Comparison of ENCODE assay signal across 8 cellular contexts in genomic region chr2:110116033-110116710, GRCh38. TPM values are rescaled to one million over a fixed set of nuclear protein-coding genes. Genes with fewer than 3 reads are reported as not detected.
A peak's percentile ranks its signal among the peaks of the same experiment; 100 is the strongest.
DNase-seq lines count a peak whose midpoint lies in the region; ATAC-seq, FAIRE-seq and TF ChIP-seq lines count a peak whose summit lies in the region.

No MANE protein-coding gene starts in this region.

- no peak overlapping the region for H3K4me2 ChIP-seq in SK-N-SH

- H3K36me3 ChIP-seq in SK-N-SH (replicated peaks in 1 of 2; ENCODE audit: control insufficient read depth in 1 of 2, insufficient read depth in 2 of 2, low read length in 1 of 2) (no peaks in the 10 kb centered on the region), sigmoid colon (no peaks in the 10 kb centered on the region)
- no peaks in the 10 kb centered on the region for H3K36me3 ChIP-seq in CD4-positive, alpha-beta memory T cell (ENCODE audit: insufficient read depth, low read length)

- H3K27me3 ChIP-seq in SK-N-SH (ENCODE audit: insufficient read depth) (no peaks in the 10 kb centered on the region), sigmoid colon (peaks cover 27 to 72% (median 27%) of the 10 kb centered on the region in 3 donors)
- peaks cover 19% of the 10 kb centered on the region for H3K27me3 ChIP-seq in CD4-positive, alpha-beta memory T cell (ENCODE audit: insufficient read depth, low read length)

- H3K4me1 ChIP-seq in SK-N-SH (ENCODE audit: control insufficient read depth in 1 of 2, insufficient read depth in 2 of 2, low read depth in 1 of 2, low read length in 1 of 2) (peaks cover 0 to 8% of the 10 kb centered on the region in 2 experiments; a peak in 3 of 4 replicates), sigmoid colon (peaks cover 0 to 15% (median 12%) of the 10 kb centered on the region in 4 donors)
- no peaks in the 10 kb centered on the region for H3K4me1 ChIP-seq in CD4-positive, alpha-beta memory T cell (ENCODE audit: insufficient read depth, low read length)

- POLR2A ChIA-PET in SK-N-SH (lab: Yijun Ruan, JAX): no interaction called here
- POLR2A ChIA-PET in CD4-positive, alpha-beta memory T cell (lab: Charles Lee; ENCODE audit: partially characterized antibody): no interaction called here

- H3K27ac ChIP-seq in SK-N-SH (ENCODE audit: low read depth in 2 of 2, low read length in 1 of 2) (peak overlapping the region in 1 of 2 experiments; percentile 27; a peak in 2 of 4 replicates), sigmoid colon (peak overlapping the region in 3 of 4 donors; percentile 38 to 69 (median 40))
- no peak overlapping the region for H3K27ac ChIP-seq in CD4-positive, alpha-beta memory T cell (ENCODE audit: low read depth, low read length)

- DNase-seq in SK-N-SH: peak; percentile 62
- DNase-seq in left ventricle myocardium superior: peak; percentile 40
- no peak for DNase-seq in sigmoid colon
- no peak for DNase-seq in CD4-positive, alpha-beta memory T cell
- DNase-seq in cortex of kidney (lab: John Stamatoyannopoulos, UW): no peak
- DNase-seq in D721Med (ENCODE audit: insufficient read length, low spot score): no peak
- no peak for DNase-seq in CD1c-positive myeloid dendritic cell (ENCODE audit: extremely low spot score)

- peak overlapping the region in 1 of 2 experiments; percentile 35; a peak in 1 of 4 replicates for H3K4me3 ChIP-seq in SK-N-SH (ENCODE audit: low read depth in 2 of 2, low read length in 1 of 2)
- H3K4me3 ChIP-seq in sigmoid colon: peak overlapping the region in 3 of 4 donors; percentile 34 to 39 (median 34)
- no peak overlapping the region for H3K4me3 ChIP-seq in CD4-positive, alpha-beta memory T cell (ENCODE audit: low read length in 2 of 2)

- TF ChIP-seq EP300 in SK-N-SH (IDR thresholded peaks at IDR 0.05; ENCODE audit: borderline replicate concordance in 1 of 2, low read depth in 1 of 2, low read length in 1 of 2): no peak
- TF ChIP-seq EP300 in sigmoid colon (IDR thresholded peaks at IDR 0.05): no peak

- H3K36me3 Mint-ChIP-seq in CD4-positive, alpha-beta memory T cell: no peaks in the 10 kb centered on the region

- H3K9me2 ChIP-seq in SK-N-SH: no peaks in the 10 kb centered on the region

- TF ChIP-seq RAD21 in SK-N-SH (IDR thresholded peaks at IDR 0.05; ENCODE audit: low read length): no peak

- H3K4me1 Mint-ChIP-seq in CD4-positive, alpha-beta memory T cell: peaks cover 0 to 4% (median 0%) of the 10 kb centered on the region in 4 donors

- H3K27me3 Mint-ChIP-seq in CD4-positive, alpha-beta memory T cell: peaks cover 40 to 49% of the 10 kb centered on the region in 2 donors

- H4K20me1 ChIP-seq in SK-N-SH (ENCODE audit: insufficient read depth): no peaks in the 10 kb centered on the region

- H3K9me3 ChIP-seq in SK-N-SH: no peaks in the 10 kb centered on the region
- no peaks in the 10 kb centered on the region for H3K9me3 ChIP-seq in sigmoid colon
- H3K9me3 ChIP-seq in CD4-positive, alpha-beta memory T cell (ENCODE audit: control insufficient read depth in 1 of 2, low read length in 2 of 2): no peaks in the 10 kb centered on the region

- H3K27ac Mint-ChIP-seq in CD4-positive, alpha-beta memory T cell: no peak overlapping the region

- peak; percentile 80 for ATAC-seq in left ventricle myocardium superior

- H2AFZ ChIP-seq in SK-N-SH (ENCODE audit: low read depth): peak overlapping the region; percentile 59

- no peak for FAIRE-seq in D721Med (lab: Jason Lieb, UNC)

- TF ChIP-seq CTCF in GM12874 (IDR thresholded peaks at IDR 0.05; ENCODE audit: insufficient read depth, low read depth, low read length): peak; percentile 14; the same call in 1 of the 2 replicates
- TF ChIP-seq CTCF in SK-N-SH (IDR thresholded peaks at IDR 0.05): peak; percentile 62
- peak in 1 of 4 experiments; percentile 12 for TF ChIP-seq CTCF in sigmoid colon (IDR thresholded peaks at IDR 0.05)
- no peak for TF ChIP-seq CTCF in D721Med (IDR thresholded peaks at IDR 0.05; ENCODE audit: insufficient read depth, missing control alignments)

- H3K79me2 ChIP-seq in SK-N-SH (ENCODE audit: insufficient read depth): peaks cover 6% of the 10 kb centered on the region

- H3K9ac ChIP-seq in SK-N-SH: no peak overlapping the region

- no peaks in the 10 kb centered on the region for H3F3A ChIP-seq in SK-N-SH (replicated peaks; ENCODE audit: insufficient read depth)

- CTCF ChIA-PET in SK-N-SH (lab: Yijun Ruan, JAX): interaction anchor here (0.5 to 2.2 kb wide), 8 partner anchors 8 to 509 kb away, joined by 3 to 7 read pairs (median 4); no protein-coding TSS in a partner anchor
- CTCF ChIA-PET in CD4-positive, alpha-beta memory T cell (lab: Charles Lee; ENCODE audit: partially characterized antibody): no interaction called here

- peaks cover 0 to 7% (median 0%) of the 10 kb centered on the region in 8 donors for H3K9me3 Mint-ChIP-seq in CD4-positive, alpha-beta memory T cell

- no peak for TF ChIP-seq POLR2A in sigmoid colon (IDR thresholded peaks at IDR 0.05)

- intact Hi-C loops in left ventricle myocardium superior (cut with micrococcal nuclease): no loop called here
- intact Hi-C loops in sigmoid colon (cut with DNase I): no loop called here
- intact Hi-C loops in CD4-positive, alpha-beta memory T cell (cut with micrococcal nuclease): no loop called here

- WGBS in SK-N-SH (ENCODE audit: low lambda C conversion rate): 65% methylated on average over 5 of the region's 8 CpGs
- WGBS in sigmoid colon, 2 donors: 8 to 23% methylated on average over 8 of the region's 8 CpGs

- H3K4me3 Mint-ChIP-seq in CD4-positive, alpha-beta memory T cell: no peak overlapping the region

TF ChIP-seq in SK-N-SH, 30 proteins besides CTCF, POLR2A, EP300 and RAD21:
- no peak for TF ChIP-seq FOXM1 (IDR thresholded peaks at IDR 0.05; ENCODE audit: low read depth)
- no peak for TF ChIP-seq SMC3 (IDR thresholded peaks at IDR 0.05; ENCODE audit: low read depth, low read length)
- TF ChIP-seq GABPA (IDR thresholded peaks at IDR 0.05; ENCODE audit: low read depth): no peak
- TF ChIP-seq RCOR1 (IDR thresholded peaks at IDR 0.05; ENCODE audit: low read length): no peak
- no peak for TF ChIP-seq GATA2 (CRISPR knock-in tag; IDR thresholded peaks at IDR 0.05)
- no peak for TF ChIP-seq EZH2phosphoT487 (IDR thresholded peaks at IDR 0.05; ENCODE audit: borderline replicate concordance, low read depth)
- no peak for TF ChIP-seq JUND (IDR thresholded peaks at IDR 0.05)
- no peak for TF ChIP-seq MEF2A (IDR thresholded peaks at IDR 0.05; ENCODE audit: borderline replicate concordance, low read depth)
- no peak for TF ChIP-seq FOSL2 (IDR thresholded peaks at IDR 0.05; ENCODE audit: borderline replicate concordance, low read depth)
- no peak for TF ChIP-seq USF1 (IDR thresholded peaks at IDR 0.05; ENCODE audit: borderline replicate concordance, low read depth)
- no peak for TF ChIP-seq MXI1 (IDR thresholded peaks at IDR 0.05; ENCODE audit: low read depth, low read length)
- no peak for TF ChIP-seq ELF1 (IDR thresholded peaks at IDR 0.05)
- TF ChIP-seq POLR2AphosphoS5 (IDR thresholded peaks at IDR 0.05; ENCODE audit: low read depth, low read length): no peak
- TF ChIP-seq USF2 (IDR thresholded peaks at IDR 0.05; ENCODE audit: borderline replicate concordance, low read depth, low read length): no peak
- TF ChIP-seq YY1 (IDR thresholded peaks at IDR 0.05; ENCODE audit: low read depth): no peak
- TF ChIP-seq CHD2 (IDR thresholded peaks at IDR 0.05; ENCODE audit: low read length, partially characterized antibody): no peak
- TF ChIP-seq IRF3 (IDR thresholded peaks at IDR 0.05; ENCODE audit: low read depth, low read length): no peak
- no peak for TF ChIP-seq MAX (IDR thresholded peaks at IDR 0.05; ENCODE audit: low read depth)
- TF ChIP-seq RFX5 (IDR thresholded peaks at IDR 0.05; ENCODE audit: low read length): no peak
TF ChIP-seq in SK-N-SH: peak in this region for 0.

RNA-seq across cellular contexts. Expression of gene MALL, which starts 0.6 kb away (rescaled TPM):
- polyA plus RNA-seq in SK-N-SH (2012; rRNA removed) (1.7 and 5.2 TPM in 2 replicates), sigmoid colon (100 to 1,000 TPM in 2 of 3 donors, 10 to 100 TPM in 1; 97.3 to 183 (median 139) TPM)
- polyA plus RNA-seq in SK-N-SH (2012; cell fraction: cytosol; rRNA removed): 4.1 and 5.1 TPM in 2 replicates
- 2.1 and 2.4 TPM in 2 replicates for polyA plus RNA-seq in SK-N-SH (2012; cell fraction: nucleus; rRNA removed)
- total RNA-seq in left ventricle myocardium superior (12.0 TPM), sigmoid colon (10 to 100 TPM in 1 of 4 donors, 1 to 10 TPM in 3; 1.5 to 14.1 (median 5.4) TPM)
- not detected for total RNA-seq in CD4-positive, alpha-beta memory T cell
- polyA plus RNA-seq in CD4-positive, alpha-beta memory T cell: not detected

Comparison
In these comparisons a context has a peak if more than half of its experiments do, and no peak if none do; other contexts are left out.
1. DNase-seq: peak in SK-N-SH (single experiment) and left ventricle myocardium superior (single experiment); none in sigmoid colon (single experiment), CD4-positive, alpha-beta memory T cell (0 of 5), cortex of kidney (single experiment), D721Med (single experiment) and CD1c-positive myeloid dendritic cell (single experiment).
2. H3K4me3 ChIP-seq: peak in sigmoid colon (3 of 4); none in CD4-positive, alpha-beta memory T cell (0 of 2).